In the genomic region with DNA sequence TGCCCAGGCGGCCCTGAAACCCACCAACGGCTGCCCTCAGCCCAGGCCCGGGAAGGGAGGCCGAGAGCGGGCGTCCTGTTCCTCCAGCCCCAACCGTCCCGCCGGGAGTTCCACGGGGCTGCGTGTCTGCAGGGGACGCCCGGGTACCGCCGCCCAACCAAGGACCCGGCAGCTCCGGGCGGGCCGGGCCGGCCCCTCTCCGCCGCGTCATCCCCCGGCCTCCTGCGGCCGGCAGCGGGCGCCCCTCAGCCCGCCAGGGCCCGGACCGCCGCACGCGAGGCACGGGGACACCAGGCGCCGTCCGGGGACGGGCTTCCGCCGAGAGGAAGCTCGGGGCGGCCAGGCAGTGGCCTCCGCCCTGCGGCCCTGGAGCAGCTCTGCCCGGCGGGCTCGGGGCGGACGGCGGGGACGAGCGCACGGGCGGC, we compare ENCODE assay signal across 8 cellular contexts. TPM values are rescaled to one million over a fixed set of nuclear protein-coding genes. Genes with fewer than 3 reads are reported as not detected.
DNase-seq lines count a peak whose midpoint lies in the region; ATAC-seq, FAIRE-seq and TF ChIP-seq lines count a peak whose summit lies in the region.

No MANE protein-coding gene starts in this region.

- no peaks in the 10 kb centered on the region for H3K9me3 ChIP-seq in DOHH2 (ENCODE audit: control insufficient read depth, insufficient read depth, low read length)
- no peaks in the 10 kb centered on the region for H3K9me3 ChIP-seq in HUES64 (ENCODE audit: insufficient read depth, low read depth, low read length)
- no peaks in the 10 kb centered on the region for H3K9me3 ChIP-seq in adrenal gland (replicated peaks in 1 of 3)
- H3K9me3 ChIP-seq in right cardiac atrium (ENCODE audit: control insufficient read depth, low read length), result no peaks in the 10 kb centered on the region
- no peaks in the 10 kb centered on the region for H3K9me3 ChIP-seq in small intestine (ENCODE audit: control insufficient read depth, low read depth)

- H3K4me1 ChIP-seq in DOHH2 (ENCODE audit: control insufficient read depth, low read length) (peaks cover 12% of the 10 kb centered on the region), HUES64 (ENCODE audit: insufficient read depth, low read length) (no peaks in the 10 kb centered on the region; the same call in 1 of the 2 replicates), adrenal gland (replicated peaks in 1 of 2) (peaks cover 23 to 24% of the 10 kb centered on the region in 2 donors), right cardiac atrium (ENCODE audit: control insufficient read depth, insufficient read depth, low read length) (no peaks in the 10 kb centered on the region), small intestine (ENCODE audit: control insufficient read depth in 2 of 2, insufficient read depth in 1 of 2, low read depth in 1 of 2, low read length in 1 of 2) (peaks cover 0 to 3% of the 10 kb centered on the region in 2 donors)

- H3K36me3 ChIP-seq in DOHH2 (ENCODE audit: control insufficient read depth, low read length), result peaks cover 33% of the 10 kb centered on the region
- H3K36me3 ChIP-seq in HUES64 (ENCODE audit: insufficient read depth, low read length), result peaks cover 38% of the 10 kb centered on the region
- peaks cover 0 to 39% of the 10 kb centered on the region in 2 donors for H3K36me3 ChIP-seq in adrenal gland (replicated peaks in 1 of 2)
- peaks cover 18 to 23% of the 10 kb centered on the region in 2 donors for H3K36me3 ChIP-seq in small intestine (ENCODE audit: control insufficient read depth in 2 of 2, insufficient read depth in 2 of 2, low read length in 2 of 2)

- H3F3A ChIP-seq in DOHH2 (ENCODE audit: control insufficient read depth, insufficient read depth), result peaks cover under 1% of the 10 kb centered on the region; the same call in 1 of the 2 replicates

- peak overlapping the region; percentile 77 for H3K4me2 ChIP-seq in DOHH2 (ENCODE audit: low read length)

- 0 out of 2 replicates have a peak, but pooled peaks cover 3% of the 10 kb centered on the region for H4K20me1 ChIP-seq in DOHH2 (ENCODE audit: control insufficient read depth, insufficient read depth, low read depth, low read length)

- under 1% methylated on average over 55 of the region's 55 CpGs for WGBS in HUES64
- WGBS in adrenal gland, 4 donors, result 0 to 1% (median 0%) methylated on average over 8 to 55 of the region's 55 CpGs; no CpG with 5 or more reads in 1 of the 4 donors
- under 1% methylated on average over 55 of the region's 55 CpGs for WGBS in right cardiac atrium
- WGBS in small intestine, 3 donors, result 0% methylated on average over 41 to 55 of the region's 55 CpGs

- intact Hi-C loops in adrenal gland (cut with DNase I) (loop anchor here (5.0 to 10.0 kb wide), 4 partner anchors 59 to 99 kb away; a partner anchor contains a TSS), right cardiac atrium (cut with DNase I) (loop anchor here in 3 of 4 donors (5.0 to 10.0 kb wide), 7 partner anchors 62 to 152 kb away; a partner anchor contains a TSS)

- H3K4me3 ChIP-seq in DOHH2 (ENCODE audit: low read length) (peak overlapping the region; percentile 84), HUES64 (ENCODE audit: low read length) (peak overlapping the region; percentile 93), adrenal gland (peak overlapping the region; percentile 39 to 100 (median 74)), right cardiac atrium (ENCODE audit: low read length) (peak overlapping the region; percentile 75), small intestine (ENCODE audit: low read depth in 1 of 2, low read length in 2 of 2) (peak overlapping the region; percentile 89 to 90)

- H3K27me3 ChIP-seq in DOHH2 (ENCODE audit: control insufficient read depth, low read length), result no peaks in the 10 kb centered on the region
- H3K27me3 ChIP-seq in HUES64 (ENCODE audit: insufficient read depth, low read length), result no peaks in the 10 kb centered on the region
- H3K27me3 ChIP-seq in adrenal gland, result no peaks in the 10 kb centered on the region
- H3K27me3 ChIP-seq in right cardiac atrium (ENCODE audit: control insufficient read depth, insufficient read depth), result no peaks in the 10 kb centered on the region
- no peaks in the 10 kb centered on the region for H3K27me3 ChIP-seq in small intestine (ENCODE audit: control insufficient read depth in 2 of 2, insufficient read depth in 2 of 2, low read length in 2 of 2)

- TF ChIP-seq CTCF in DOHH2 (IDR thresholded peaks at IDR 0.05; ENCODE audit: low read depth, low read length, poor library complexity, severe bottlenecking) (no peak), adrenal gland (IDR thresholded peaks at IDR 0.05) (no peak)

- ATAC-seq in GM19467 (IDR thresholded peaks at IDR 0.05; ENCODE audit: unreplicated experiment), result peak; percentile 31
- ATAC-seq in right cardiac atrium, result peak; percentile 12 to 31
- ATAC-seq in HG02970 (IDR thresholded peaks at IDR 0.05; ENCODE audit: low FRiP score, unreplicated experiment), result no peak

- H3K27ac ChIP-seq in DOHH2 (ENCODE audit: low read depth, low read length) (peak overlapping the region; percentile 18; the same call in 1 of the 2 replicates), HUES64 (ENCODE audit: low read depth, low read length) (peak overlapping the region; percentile 68; the same call in 1 of the 2 replicates), adrenal gland (peak overlapping the region; percentile 46 to 99 (median 85)), right cardiac atrium (ENCODE audit: low read length) (peak overlapping the region; percentile 93), small intestine (ENCODE audit: low read depth in 1 of 2, low read length in 1 of 2) (peak overlapping the region; percentile 91)

- no peaks in the 10 kb centered on the region for H3K9me2 ChIP-seq in DOHH2 (replicated peaks; ENCODE audit: control insufficient read depth, low read length)

- DNase-seq in adrenal gland (peak in 5 of 7 donors; percentile 44 to 59 (median 53)), right cardiac atrium (no peak), small intestine (no peak)
- no peak for DNase-seq in effector CD8-positive, alpha-beta T cell (lab: John Stamatoyannopoulos, UW)

- H3K79me2 ChIP-seq in DOHH2 (ENCODE audit: control insufficient read depth, low read length), result peaks cover 26% of the 10 kb centered on the region

- no peak for TF ChIP-seq POLR2A in adrenal gland (IDR thresholded peaks at IDR 0.05)

- peak overlapping the region; percentile 86 for H3K9ac ChIP-seq in HUES64 (ENCODE audit: low read depth, low read length)

- no peak for FAIRE-seq in small intestine (lab: Jason Lieb, UNC)

RNA-seq across cellular contexts. Expression of a gene that starts 0.4 kb away (rescaled TPM):
- 36.2 TPM for polyA plus RNA-seq in HUES64 (2013, experiment 1 of 2)
- polyA plus RNA-seq in HUES64 (2013, experiment 2 of 2), result 34.4 TPM
- 100 to 1,000 TPM in 7 of 8 donors, 10 to 100 TPM in 1; 91.6 to 257 (median 205) TPM for total RNA-seq in adrenal gland
- 100 to 1,000 TPM in 2 of 3 donors, 10 to 100 TPM in 1; 19.2 to 153 (median 125) TPM for polyA plus RNA-seq in adrenal gland
- total RNA-seq in right cardiac atrium, result 100 to 1,000 TPM; 108 to 139 (median 120) TPM
- 150 TPM for polyA plus RNA-seq in right cardiac atrium
- polyA plus RNA-seq in small intestine, result 100 to 1,000 TPM; 125 to 262 (median 238) TPM

RNA-seq across cellular contexts. Expression of a gene that starts 0.9 kb away (rescaled TPM):
- polyA plus RNA-seq in HUES64 (2013, experiment 1 of 2), result not detected
- polyA plus RNA-seq in HUES64 (2013, experiment 2 of 2), result not detected
- total RNA-seq in adrenal gland (1 to 10 TPM in 1 of 8 donors, under 1 TPM in 1, not detected in 6; 0.68 to 5.5 TPM), right cardiac atrium (1 to 10 TPM; 1.0 to 1.8 (median 1.4) TPM)
- polyA plus RNA-seq in adrenal gland (1 to 10 TPM; 1.1 to 4.3 (median 3.3) TPM), right cardiac atrium (1.4 TPM), small intestine (100 to 1,000 TPM in 1 of 3 donors, 10 to 100 TPM in 2; 13.6 to 106 (median 81.4) TPM)

RNA-seq across cellular contexts. Expression of a gene that starts 8.0 kb away (rescaled TPM):
- 0.20 TPM for polyA plus RNA-seq in HUES64 (2013, experiment 1 of 2)
- polyA plus RNA-seq in HUES64 (2013, experiment 2 of 2), result not detected
- 10 to 100 TPM in 1 of 8 donors, 1 to 10 TPM in 6, not detected in 1; 1.7 to 16.6 (median 3.5) TPM for total RNA-seq in adrenal gland
- polyA plus RNA-seq in adrenal gland, result 10 to 100 TPM in 2 of 3 donors, under 1 TPM in 1; 0.75 to 31.8 (median 25.7) TPM
- 10 to 100 TPM in 3 of 4 donors, 1 to 10 TPM in 1; 9.8 to 21.2 (median 13.1) TPM for total RNA-seq in right cardiac atrium
- polyA plus RNA-seq in right cardiac atrium, result 7.0 TPM
- 1 to 10 TPM in 2 of 3 donors, not detected in 1; 2.2 to 3.4 TPM for polyA plus RNA-seq in small intestine

RNA-seq across cellular contexts. Expression of a gene that starts 33.2 kb away (rescaled TPM):
- polyA plus RNA-seq in HUES64 (2013, experiment 1 of 2), result 0.60 TPM
- polyA plus RNA-seq in HUES64 (2013, experiment 2 of 2), result 0.82 TPM
- total RNA-seq in adrenal gland, result 100 to 1,000 TPM in 6 of 8 donors, 10 to 100 TPM in 2; 42.0 to 607 (median 219) TPM
- polyA plus RNA-seq in adrenal gland, result 100 to 1,000 TPM in 2 of 3 donors, 10 to 100 TPM in 1; 23.8 to 812 (median 672) TPM
- 1,000 to 10,000 TPM; 3,127 to 5,556 (median 4,402) TPM for total RNA-seq in right cardiac atrium
- polyA plus RNA-seq in right cardiac atrium, result 6,981 TPM
- polyA plus RNA-seq in small intestine, result 10 to 100 TPM in 2 of 3 donors, 1 to 10 TPM in 1; 2.0 to 38.0 (median 36.7) TPM

RNA-seq across cellular contexts. Expression of a gene that starts 38.7 kb away (rescaled TPM):
- not detected for polyA plus RNA-seq in HUES64 (2013, experiment 1 of 2)
- polyA plus RNA-seq in HUES64 (2013, experiment 2 of 2), result 0.19 TPM
- total RNA-seq in adrenal gland (1 to 10 TPM in 3 of 8 donors, under 1 TPM in 3, not detected in 2; 0.19 to 2.8 (median 0.78) TPM), right cardiac atrium (10 to 100 TPM in 2 of 4 donors, 1 to 10 TPM in 2; 4.3 to 16.7 (median 9.7) TPM)
- polyA plus RNA-seq in adrenal gland (10 to 100 TPM in 1 of 3 donors, 1 to 10 TPM in 1, under 1 TPM in 1; 0.26 to 10.5 (median 8.2) TPM), right cardiac atrium (2.4 TPM), small intestine (under 1 TPM in 1 of 3 donors, not detected in 2; 0.16 TPM)

Comparison
In these comparisons a context has a peak if more than half of its experiments do, and no peak if none do; other contexts are left out.
1. H3K27ac ChIP-seq: peak in every context shown above with its lines; median percentile 93 in right cardiac atrium; 91 in small intestine; 85 in adrenal gland; 68 in HUES64; 18 in DOHH2.
2. DNase-seq: peak in adrenal gland (5 of 7); none in right cardiac atrium (0 of 3), small intestine (single experiment) and effector CD8-positive, alpha-beta T cell (single experiment).
3. Peak in every context shown above with its lines, with median percentiles within 50 percentile points of each other: H3K4me3 ChIP-seq.